In genomic region chr13:27923794-27924528, GRCh38 we compare ENCODE assay signal across 13 cellular contexts. TPM values are rescaled to one million over a fixed set of nuclear protein-coding genes. Genes with fewer than 3 reads are reported as not detected.
DNase-seq lines count a peak whose midpoint lies in the region; ATAC-seq, FAIRE-seq and TF ChIP-seq lines count a peak whose summit lies in the region.
"Had no signal": no experiment of that assay in that cellular context is flagged by ENCODE, and none has a peak within 500 bp of the region (broad histone marks: within the 10 kb centered on the region; RNA-seq: fewer than 3 reads in every experiment).

No MANE protein-coding gene starts in this region.

- H3K4me3 ChIP-seq in coronary artery = peak overlapping the region; percentile 15
- no peak overlapping the region for H3K4me3 ChIP-seq in neuronal stem cell (ENCODE audit: low read length in 2 of 2)
- H3K4me3 ChIP-seq: A549, SJSA1 had no signal

- H3K4me1 ChIP-seq in neuronal stem cell (ENCODE audit: control insufficient read depth in 2 of 2, insufficient read depth in 1 of 2, low read depth in 1 of 2, low read length in 2 of 2) = no peaks in the 10 kb centered on the region
- H3K4me1 ChIP-seq: A549, parathyroid adenoma had no signal

- H3K4me1 Mint-ChIP-seq in T-helper 1 cell treated with Interleukin-12 subunit alpha and Interleukin-12 subunit beta and Interleukin-4 antibody, amounts not matched to agents 30 μg/mL and 1 μg/mL, for 36 hours (ENCODE audit: low read depth) = peaks cover 8% of the 10 kb centered on the region

- ATAC-seq in HG02840 (IDR thresholded peaks at IDR 0.05; ENCODE audit: low FRiP score, unreplicated experiment) = no peak
- ATAC-seq: A549 had no signal

- peak overlapping the region; percentile 49 for H2AFZ ChIP-seq in neuronal stem cell (ENCODE audit: low read length)
- H2AFZ ChIP-seq: parathyroid adenoma had no signal

- H4K91ac ChIP-seq in neuronal stem cell (ENCODE audit: low read depth, low read length, poor library complexity) = no peak overlapping the region

- no peak overlapping the region for H3K4ac ChIP-seq in neuronal stem cell (ENCODE audit: low read length)

- no peaks in the 10 kb centered on the region for H3K9me3 ChIP-seq in neuronal stem cell (replicated peaks in 1 of 2; ENCODE audit: control insufficient read depth in 2 of 2, insufficient read depth in 1 of 2, low read depth in 1 of 2, low read length in 2 of 2)
- H3K9me3 ChIP-seq: A549, SJSA1 had no signal

- no CpG with 5 or more reads among the region's 48 CpGs for WGBS in neuronal stem cell (ENCODE audit: extremely low coverage in 2 of 2, insufficient read length in 2 of 2, insufficient replicate concordance in 1 of 2), 2 donors

- H3K9ac ChIP-seq in neuronal stem cell (ENCODE audit: low read depth, low read length, poor library complexity) = no peak overlapping the region
- H3K9ac ChIP-seq: parathyroid adenoma had no signal

- no peak overlapping the region for H2BK12ac ChIP-seq in neuronal stem cell (ENCODE audit: low read length)

- H3K9me3 Mint-ChIP-seq in T-helper 1 cell treated with Interleukin-12 subunit alpha and Interleukin-12 subunit beta and Interleukin-4 antibody, amounts not matched to agents 30 μg/mL and 1 μg/mL, for 36 hours = no peaks in the 10 kb centered on the region

- no peaks in the 10 kb centered on the region for H3K36me3 ChIP-seq in neuronal stem cell (replicated peaks in 1 of 2; ENCODE audit: control insufficient read depth in 2 of 2, insufficient read depth in 2 of 2, low read length in 2 of 2)
- H3K36me3 ChIP-seq: SJSA1 had no signal

- no peak overlapping the region for H4K8ac ChIP-seq in neuronal stem cell (ENCODE audit: low read depth, low read length)

- no peak overlapping the region for H3K4me3 Mint-ChIP-seq in T-helper 1 cell treated with Interleukin-12 subunit alpha and Interleukin-12 subunit beta and Interleukin-4 antibody, amounts not matched to agents 30 μg/mL and 1 μg/mL, for 36 hours

- H3K18ac ChIP-seq in neuronal stem cell (ENCODE audit: low read length) = no peak overlapping the region

- H3K36me3 Mint-ChIP-seq in T-helper 1 cell treated with Interleukin-12 subunit alpha and Interleukin-12 subunit beta and Interleukin-4 antibody, amounts not matched to agents 30 μg/mL and 1 μg/mL, for 36 hours (ENCODE audit: low read depth) = peaks cover 4% of the 10 kb centered on the region

- H3K4me2 ChIP-seq in neuronal stem cell (ENCODE audit: insufficient read depth, low read length, poor library complexity, severe bottlenecking) = no peak overlapping the region
- H3K4me2 ChIP-seq: A549 had no signal

- H3K27me3 Mint-ChIP-seq in T-helper 1 cell treated with Interleukin-12 subunit alpha and Interleukin-12 subunit beta and Interleukin-4 antibody, amounts not matched to agents 30 μg/mL and 1 μg/mL, for 36 hours (ENCODE audit: low read depth) = peaks cover 88% of the 10 kb centered on the region

- TF ChIP-seq POLR2A in GM12891 (IDR thresholded peaks at IDR 0.05; ENCODE audit: low read depth, low read length) = no peak

- peak overlapping the region; percentile 31 for H3K23ac ChIP-seq in neuronal stem cell (ENCODE audit: low read depth, low read length, poor library complexity)

- H3K79me1 ChIP-seq in neuronal stem cell (ENCODE audit: low read depth, low read length) = no peaks in the 10 kb centered on the region

- peak overlapping the region; percentile 74 for H3K14ac ChIP-seq in neuronal stem cell (ENCODE audit: low read length)

- no peak for TF ChIP-seq CTCF in coronary artery (IDR thresholded peaks at IDR 0.05)

- H3K27ac Mint-ChIP-seq in T-helper 1 cell treated with Interleukin-12 subunit alpha and Interleukin-12 subunit beta and Interleukin-4 antibody, amounts not matched to agents 30 μg/mL and 1 μg/mL, for 36 hours = peak overlapping the region; percentile 71

- no peak overlapping the region for H2BK120ac ChIP-seq in neuronal stem cell (ENCODE audit: low read depth, low read length)

- H3K27me3 ChIP-seq in neuronal stem cell (ENCODE audit: control insufficient read depth in 3 of 3, insufficient read depth in 3 of 3, low read depth in 1 of 3, low read length in 3 of 3) = peaks cover 81 to 100% (median 99%) of the 10 kb centered on the region in 3 experiments

- no peak for FAIRE-seq in GM12891 (lab: Jason Lieb, UNC)
- FAIRE-seq: A549 had no signal

- no peak overlapping the region for H2BK5ac ChIP-seq in neuronal stem cell (ENCODE audit: low read length)

- no peak overlapping the region for H2AK5ac ChIP-seq in neuronal stem cell (ENCODE audit: low read depth, low read length)

- H3K27ac ChIP-seq in coronary artery (no peak overlapping the region), neuronal stem cell (replicated peaks; ENCODE audit: low read length) (no peak overlapping the region)
- H3K27ac ChIP-seq: A549, parathyroid adenoma, SJSA1 had no signal

- DNase-seq in T-helper 1 cell (no peak), NCI-H1930 (lab: John Stamatoyannopoulos, UW) (peak; percentile 69 to 73), coronary artery (ENCODE audit: low spot score) (no peak), neuronal stem cell (ENCODE audit: low spot score) (peak; percentile 36), germinal center (ENCODE audit: low spot score) (no peak), GM12891 (ENCODE audit: insufficient read length, low spot score) (no peak)
- DNase-seq: NCI-H2107 had no signal

- no peak overlapping the region for H2BK15ac ChIP-seq in neuronal stem cell (ENCODE audit: low read length)

TF ChIP-seq in GM12891, 5 proteins besides CTCF, POLR2A, EP300 and RAD21:
- no peak for TF ChIP-seq SPI1 (IDR thresholded peaks at IDR 0.05; ENCODE audit: low read depth, low read length)
- no peak for TF ChIP-seq PAX5 (IDR thresholded peaks at IDR 0.05; ENCODE audit: insufficient read depth, low read length, severe bottlenecking)
- TF ChIP-seq POLR2AphosphoS5 (IDR thresholded peaks at IDR 0.05; ENCODE audit: low read depth, low read length) = no peak
- no peak for TF ChIP-seq TAF1 (IDR thresholded peaks at IDR 0.05; ENCODE audit: low read depth, low read length)
- no peak for TF ChIP-seq POU2F2 (IDR thresholded peaks at IDR 0.05; ENCODE audit: low read depth, low read length)

RNA-seq across cellular contexts. Expression of gene PDX1, which starts 4.2 kb away (rescaled TPM):
- polyA plus RNA-seq in neuronal stem cell (2013, experiment 1 of 2) = not detected
- polyA plus RNA-seq in neuronal stem cell (2013, experiment 2 of 2) = not detected
- not detected for polyA plus RNA-seq in GM12891 (2012; ENCODE audit: low read depth, missing spikeins)
- polyA plus RNA-seq: urinary bladder had no signal

RNA-seq across cellular contexts. Expression of gene CDX2, which starts 45.2 kb away (rescaled TPM):
- polyA plus RNA-seq in neuronal stem cell (2013, experiment 1 of 2) = 0.03 TPM
- polyA plus RNA-seq in neuronal stem cell (2013, experiment 2 of 2) = 0.03 TPM
- polyA plus RNA-seq in GM12891 (2012; ENCODE audit: low read depth, missing spikeins) = not detected
- polyA plus RNA-seq: urinary bladder had no signal

Comparison
In these comparisons a context has a peak if more than half of its experiments do, and no peak if none do; other contexts are left out.
1. DNase-seq: peak in NCI-H1930 (2 of 2) and neuronal stem cell (single experiment); none in T-helper 1 cell (0 of 5), coronary artery (single experiment), germinal center (single experiment) and GM12891 (single experiment).